8 cellular contexts compared by ENCODE assay signal in the genomic region with DNA sequence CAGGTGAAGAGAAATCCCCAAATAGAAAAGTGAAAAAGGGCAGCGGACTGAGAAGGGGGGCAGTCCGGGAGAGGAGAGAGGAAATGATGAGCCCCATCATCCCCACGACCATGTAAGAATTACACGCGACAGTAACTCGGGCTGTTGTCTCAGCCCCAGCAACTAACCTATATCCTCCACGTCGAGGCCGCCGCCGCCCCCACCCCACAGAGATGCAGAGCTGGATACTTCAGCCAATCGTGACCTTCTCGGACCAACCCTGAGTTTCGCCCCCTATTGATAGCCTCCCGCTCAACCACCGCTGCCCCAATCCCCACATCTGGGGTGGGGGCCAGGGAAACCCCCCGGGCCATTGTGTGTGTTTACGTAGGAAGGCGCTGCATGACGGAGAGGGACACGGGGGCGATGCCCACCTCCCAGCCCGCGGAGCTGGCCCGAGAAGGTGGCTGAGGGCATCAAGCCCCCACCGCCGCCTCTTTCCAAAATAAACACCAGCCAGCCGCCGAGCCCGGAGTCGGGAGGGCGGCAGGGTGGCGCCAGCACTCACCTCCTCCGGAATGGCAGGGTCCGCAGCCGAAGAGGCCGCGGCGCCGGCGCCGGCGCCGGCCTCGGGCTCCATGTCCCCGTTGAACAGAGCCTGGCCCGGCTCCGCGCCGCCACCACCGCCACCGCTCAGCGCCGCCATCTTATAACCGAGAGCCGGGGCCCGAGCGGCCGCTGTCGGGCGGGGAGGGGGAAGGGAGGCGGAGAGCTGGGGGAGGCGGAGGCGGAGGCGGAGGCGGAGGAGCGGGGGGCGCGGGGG. TPM values are rescaled to one million over a fixed set of nuclear protein-coding genes. Genes with fewer than 3 reads are reported as not detected.
DNase-seq lines count a peak whose midpoint lies in the region; TF ChIP-seq lines count a peak whose summit lies in the region.

No MANE protein-coding gene starts in this region.

- H3F3A ChIP-seq in GM23248 (ENCODE audit: insufficient read depth) = peaks cover 7% of the 10 kb centered on the region; the same call in 1 of the 2 replicates

- H3K4me3 ChIP-seq in GM23248 (peak overlapping the region; percentile 89), ovary (peak overlapping the region; percentile 98), thyroid gland (replicated peaks in 1 of 3) (peak overlapping the region; percentile 88 to 95 (median 95))

- peak overlapping the region; percentile 98 for H3K4me2 ChIP-seq in GM23248 (ENCODE audit: unreplicated experiment)

- no peak overlapping the region for H3K27ac Mint-ChIP-seq in activated naive CD4-positive, alpha-beta T cell treated with anti-CD3 and anti-CD28 coated beads, Interleukin-2, amount 10 ng/mL, durations not matched to agents 7 days and 5 days
- H3K27ac Mint-ChIP-seq in glutamatergic neuron (ENCODE audit: unreplicated experiment) = no peak overlapping the region

- no peaks in the 10 kb centered on the region for H3K9me3 Mint-ChIP-seq in activated naive CD4-positive, alpha-beta T cell treated with anti-CD3 and anti-CD28 coated beads, Interleukin-2, amount 10 ng/mL, durations not matched to agents 7 days and 5 days
- H3K9me3 Mint-ChIP-seq in glutamatergic neuron (ENCODE audit: unreplicated experiment) = peaks cover 10% of the 10 kb centered on the region

- H2AFZ ChIP-seq in GM23248 = peak overlapping the region; percentile 78

- intact Hi-C loops in ovary (cut with DNase I) (loop anchor here in 1 of 4 donors (10.0 kb wide), 1 partner anchor 109 kb away; no protein-coding TSS in a partner anchor), thyroid gland (cut with DNase I) (no loop called here)

- 0 to 1% methylated on average over 43 to 54 of the region's 69 CpGs for WGBS in GM23248 (ENCODE audit: low coverage in 1 of 2, low lambda C conversion rate in 2 of 2, missing lambda C conversion rate in 2 of 2), 2 experiments
- WGBS in ovary, 3 donors = 0 to 1% (median 0%) methylated on average over 41 to 69 of the region's 69 CpGs
- WGBS in thyroid gland, 2 donors = 1% methylated on average over 17 to 22 of the region's 69 CpGs

- CTCF ChIA-PET in activated naive CD4-positive, alpha-beta T cell treated with anti-CD3 and anti-CD28 coated beads, Interleukin-2, amount 10 ng/mL, durations not matched to agents 7 days and 5 days (lab: Charles Lee) = interaction anchor here (1.3 to 2.7 kb wide), 3 partner anchors 25 to 114 kb away, joined by 3 to 9 read pairs (median 3); a partner anchor contains a TSS

- peaks cover 52% of the 10 kb centered on the region for H3K79me2 ChIP-seq in GM23248 (ENCODE audit: insufficient read depth)

- DNase-seq in G401 (ENCODE audit: low spot score) (peak; percentile 71), GM23248 (peak; percentile 80), LHCN-M2 (ENCODE audit: low read depth) (peak; percentile 62), SK-MEL-5 (ENCODE audit: low read depth, low spot score) (peak; percentile 81), glutamatergic neuron (peak; percentile 81), ovary (peak; percentile 74 to 78 (median 76)), thyroid gland (peak; percentile 72 to 75)
- DNase-seq in activated naive CD4-positive, alpha-beta T cell treated with anti-CD3 and anti-CD28 coated beads, Interleukin-2, amount 10 ng/mL, durations not matched to agents 7 days and 5 days = peak; percentile 84

- H3K9me3 ChIP-seq in GM23248 (ENCODE audit: low read depth) (no peaks in the 10 kb centered on the region), ovary (no peaks in the 10 kb centered on the region), thyroid gland (no peaks in the 10 kb centered on the region)

- H3K9me2 ChIP-seq in GM23248 (ENCODE audit: insufficient read depth) = no peaks in the 10 kb centered on the region

- no peak for TF ChIP-seq EP300 in ovary (IDR thresholded peaks at IDR 0.05)

- H3K27me3 ChIP-seq in GM23248 (replicated peaks; ENCODE audit: insufficient read depth) = no peaks in the 10 kb centered on the region
- no peaks in the 10 kb centered on the region for H3K27me3 ChIP-seq in ovary
- H3K27me3 ChIP-seq in thyroid gland = no peaks in the 10 kb centered on the region

- H3K36me3 ChIP-seq in GM23248 (ENCODE audit: low read depth) (no peaks in the 10 kb centered on the region), ovary (no peaks in the 10 kb centered on the region), thyroid gland (no peaks in the 10 kb centered on the region)

- peaks cover 12% of the 10 kb centered on the region for H3K4me1 Mint-ChIP-seq in activated naive CD4-positive, alpha-beta T cell treated with anti-CD3 and anti-CD28 coated beads, Interleukin-2, amount 10 ng/mL, durations not matched to agents 7 days and 5 days
- no peaks in the 10 kb centered on the region for H3K4me1 Mint-ChIP-seq in glutamatergic neuron (ENCODE audit: low read depth, unreplicated experiment)

- H3K27ac ChIP-seq in GM23248 (peak overlapping the region; percentile 91), ovary (peak overlapping the region; percentile 92 to 93), thyroid gland (peak overlapping the region; percentile 98 to 99 (median 99))

- no peaks in the 10 kb centered on the region for H4K20me1 ChIP-seq in GM23248 (ENCODE audit: insufficient read depth)

- H3K9ac ChIP-seq in GM23248 = peak overlapping the region; percentile 97

- peaks cover 4% of the 10 kb centered on the region for H3K27me3 Mint-ChIP-seq in activated naive CD4-positive, alpha-beta T cell treated with anti-CD3 and anti-CD28 coated beads, Interleukin-2, amount 10 ng/mL, durations not matched to agents 7 days and 5 days
- H3K27me3 Mint-ChIP-seq in glutamatergic neuron (ENCODE audit: unreplicated experiment) = peaks cover 6% of the 10 kb centered on the region

- no peak overlapping the region for H3K4me3 Mint-ChIP-seq in activated naive CD4-positive, alpha-beta T cell treated with anti-CD3 and anti-CD28 coated beads, Interleukin-2, amount 10 ng/mL, durations not matched to agents 7 days and 5 days
- no peak overlapping the region for H3K4me3 Mint-ChIP-seq in glutamatergic neuron (ENCODE audit: unreplicated experiment)

- TF ChIP-seq POLR2A in ovary (IDR thresholded peaks at IDR 0.05) (no peak), thyroid gland (IDR thresholded peaks at IDR 0.05) (peak in 1 of 2 donors; percentile 56)

- no peaks in the 10 kb centered on the region for H3K36me3 Mint-ChIP-seq in activated naive CD4-positive, alpha-beta T cell treated with anti-CD3 and anti-CD28 coated beads, Interleukin-2, amount 10 ng/mL, durations not matched to agents 7 days and 5 days
- H3K36me3 Mint-ChIP-seq in glutamatergic neuron (ENCODE audit: unreplicated experiment) = no peaks in the 10 kb centered on the region

- H3K4me1 ChIP-seq in GM23248 (ENCODE audit: insufficient read depth) (peaks cover 15% of the 10 kb centered on the region), ovary (ENCODE audit: insufficient read depth) (no peaks in the 10 kb centered on the region), thyroid gland (peaks cover 12 to 15% of the 10 kb centered on the region in 2 donors)

- in situ Hi-C loops in G401 (cut with HindIII; ENCODE audit: low sequenced_read_pairs) (no loop called here), GM23248 (cut with MboI) (no loop called here), SK-MEL-5 (cut with HindIII; ENCODE audit: low pct_unique_long_range_greater_than_20kb, low sequenced_read_pairs) (no loop called here)

- TF ChIP-seq CTCF in glutamatergic neuron (IDR thresholded peaks at IDR 0.05; ENCODE audit: partially characterized antibody, unreplicated experiment) (no peak), ovary (IDR thresholded peaks at IDR 0.05) (peak in 2 of 3 donors; percentile 23 to 33), thyroid gland (IDR thresholded peaks at IDR 0.05) (peak in 3 of 6 experiments; percentile 11 to 43 (median 43))

RNA-seq across cellular contexts. Expression of a gene that starts 0.5 kb away (rescaled TPM):
- total RNA-seq in G401 (2014; rRNA removed; shearing (Covaris generic)) = 11.4 and 20.0 TPM in 2 replicates
- 6.7 and 11.0 TPM in 2 replicates for total RNA-seq in GM23248 (2014; rRNA removed; shearing (Covaris generic))
- polyA plus RNA-seq in GM23248 (2016; fragmentation: Nextera tagmentation; extraction: Ambion mirVana) (5.6 and 5.8 TPM in 2 replicates), ovary (10 to 100 TPM in 1 of 2 donors, 1 to 10 TPM in 1; 8.3 to 18.7 TPM)
- total RNA-seq in LHCN-M2 (2014; rRNA removed) (10.9 and 13.9 TPM in 2 replicates), glutamatergic neuron (ENCODE audit: unreplicated experiment) (40.9 TPM), ovary (10 to 100 TPM; 35.9 to 52.0 (median 43.4) TPM), thyroid gland (100 to 1,000 TPM in 2 of 4 donors, 10 to 100 TPM in 2; 71.5 to 135 (median 102) TPM)
- 6.5 TPM for polyA plus RNA-seq in LHCN-M2 (2012)
- 12.5 and 15.7 TPM in 2 replicates for total RNA-seq in SK-MEL-5 (2014; rRNA removed; shearing (Covaris generic))
- 7.9 and 15.1 TPM in 2 replicates for polyA plus RNA-seq in SK-MEL-5 (2015; cell fraction: cytosol; rRNA removed)
- 18.9 and 20.8 TPM in 2 replicates for polyA plus RNA-seq in SK-MEL-5 (2015; cell fraction: nucleus; rRNA removed)

Comparison
In these comparisons a context has a peak if more than half of its experiments do, and no peak if none do; other contexts are left out.
1. Peak in every context shown above with its lines: DNase-seq, H3K4me3 ChIP-seq and H3K27ac ChIP-seq.